In genomic region chr2:28624798-28625701, GRCh38 we compare ENCODE assay signal across 9 cellular contexts.
DNase-seq lines count a peak whose midpoint lies in the region; ATAC-seq lines count a peak whose summit lies in the region.
"Had no signal": no experiment of that assay in that cellular context is flagged by ENCODE, and none has a peak within 500 bp of the region (broad histone marks: within the 10 kb centered on the region; RNA-seq: fewer than 3 reads in every experiment).

No MANE protein-coding gene starts in this region.

- DNase-seq in DMS 273 (lab: John Stamatoyannopoulos, UW; ENCODE audit: unreplicated experiment) (peak; percentile 23), DMS 273 treated with DMSO at 0.1 percent for 48 hours (lab: John Stamatoyannopoulos, UW) (no peak), SKM-1 treated with dmso at 0.1 percent for 144 hours (lab: John Stamatoyannopoulos, UW; ENCODE audit: unreplicated experiment) (peak; percentile 72), left colon (peak; percentile 79 to 87), NCI-H2227 (lab: John Stamatoyannopoulos, UW; ENCODE audit: unreplicated experiment) (no peak)
- peak; percentile 70 to 75 for DNase-seq in stimulated activated CD4-positive, alpha-beta T cell treated with anti-CD3 and anti-CD28 coated beads, Interleukin-2, amount 100 ng/mL, for 24 hours

- intact Hi-C loops in left colon (cut with DNase I, micrococcal nuclease), result loop anchor here in 1 of 2 donors (5.0 kb wide), 2 partner anchors 37 to 127 kb away; partner anchors contain the start of gene PPP1CB

- ATAC-seq in left colon (peak; percentile 71), HG02571 (IDR thresholded peaks at IDR 0.05; ENCODE audit: unreplicated experiment) (no peak)

- peak overlapping the region; percentile 54 for H3K27ac ChIP-seq in angular gyrus (ENCODE audit: low read depth, low read length)
- H3K27ac ChIP-seq: 22Rv1 had no signal

Comparison
In these comparisons a context has a peak if more than half of its experiments do, and no peak if none do; other contexts are left out.
1. DNase-seq: peak in DMS 273 (single experiment), SKM-1 treated with dmso at 0.1 percent for 144 hours (single experiment), left colon (2 of 2) and stimulated activated CD4-positive, alpha-beta T cell treated with anti-CD3 and anti-CD28 coated beads, Interleukin-2, amount 100 ng/mL, for 24 hours (2 of 2); none in DMS 273 treated with DMSO at 0.1 percent for 48 hours (single experiment) and NCI-H2227 (single experiment).